ENCODE assay signal across 2 cellular contexts in genomic region chr6:19789100-19789805, GRCh38.
TF ChIP-seq lines count a peak whose summit lies in the region.

No MANE protein-coding gene starts in this region.

TF ChIP-seq in A549, 52 proteins besides CTCF, POLR2A, EP300 and RAD21:
- TF ChIP-seq FOSL2 (IDR thresholded peaks at IDR 0.05) (no peak), FOSL2 (CRISPR knock-in tag; IDR thresholded peaks at IDR 0.05) (no peak), RCOR1 (IDR thresholded peaks at IDR 0.05; ENCODE audit: low read depth, low read length) (no peak), MYC (IDR thresholded peaks at IDR 0.05; ENCODE audit: borderline replicate concordance, low read length) (no peak), CHD4 (IDR thresholded peaks at IDR 0.05; ENCODE audit: borderline replicate concordance) (no peak), ZFP36 (IDR thresholded peaks at IDR 0.05; ENCODE audit: borderline replicate concordance, partially characterized antibody) (no peak)
TF ChIP-seq in A549: peak in this region for 0.

TF ChIP-seq in WTC11, 78 proteins besides CTCF, POLR2A, EP300 and RAD21:
- TF ChIP-seq RELA (CRISPR knock-in tag; IDR thresholded peaks at IDR 0.05; ENCODE audit: borderline replicate concordance) (no peak), E2F4 (CRISPR knock-in tag; IDR thresholded peaks at IDR 0.05; ENCODE audit: borderline replicate concordance, low read depth) (no peak), ZNF512 (CRISPR knock-in tag; IDR thresholded peaks at IDR 0.05; ENCODE audit: borderline replicate concordance) (no peak), NR1H2 (CRISPR knock-in tag; IDR thresholded peaks at IDR 0.05) (no peak), FOXK1 (CRISPR knock-in tag; IDR thresholded peaks at IDR 0.05) (no peak)
